ENCODE assay signal across 8 cellular contexts in genomic region chr4:122921971-122922876, GRCh38. TPM values are rescaled to one million over a fixed set of nuclear protein-coding genes. Genes with fewer than 3 reads are reported as not detected.
DNase-seq lines count a peak whose midpoint lies in the region; ATAC-seq and TF ChIP-seq lines count a peak whose summit lies in the region.

NUDT6 (minus strand) TSS chr4:122922597; CDS start chr4:122922572, 25 bp downstream.

- H3K4me3 Mint-ChIP-seq in CD4-positive, alpha-beta T cell = peak within 1 kb of the TSS; percentile 98

- no peak for TF ChIP-seq CTCF in CD4-positive, alpha-beta T cell (IDR thresholded peaks at IDR 0.05)

- H3K27ac Mint-ChIP-seq in CD4-positive, alpha-beta T cell = no peak within 1 kb of the TSS

- POLR2A ChIA-PET in CD4-positive, alpha-beta T cell (lab: Charles Lee) = interaction anchor here (0.6 to 2.9 kb wide), 5 partner anchors 8 to 190 kb away, joined by 3 to 19 read pairs (median 3); partner anchors contain the start of gene BBS12

- peaks cover 4% of the 10 kb centered on the region for H3K4me1 Mint-ChIP-seq in CD4-positive, alpha-beta T cell (ENCODE audit: low read depth)

- intact Hi-C loops in CD4-positive, alpha-beta T cell (cut with DNase I, micrococcal nuclease) = loop anchor here (2.0 to 10.0 kb wide), 6 partner anchors 187 to 1100 kb away; partner anchors contain the start of genes BBS12 (in 1 of the 2), CCNA2 (in 1 of the 2) and SPRY1 (in 1 of the 2)

- peak; percentile 43 for ATAC-seq in CD4-positive, alpha-beta T cell (ENCODE audit: poor library complexity)
- ATAC-seq in HG03342 (IDR thresholded peaks at IDR 0.05; ENCODE audit: unreplicated experiment) = peak; percentile 48

- H3K27me3 ChIP-seq in CD4-positive, alpha-beta T cell (ENCODE audit: control insufficient read depth, insufficient read depth, low read length) = no peaks in the 10 kb centered on the region

- CTCF ChIA-PET in CD4-positive, alpha-beta T cell (lab: Charles Lee) = interaction anchor here (1.0 to 1.3 kb wide), 3 partner anchors 8 to 205 kb away, joined by 3 to 9 read pairs (median 8); partner anchors contain the start of gene BBS12

- H3K36me3 Mint-ChIP-seq in CD4-positive, alpha-beta T cell (ENCODE audit: low read depth) = peaks cover 11% of the 10 kb centered on the region

- H3K27ac ChIP-seq in CD4-positive, alpha-beta T cell (ENCODE audit: low read depth, low read length) = peak within 1 kb of the TSS; percentile 57

- no peaks in the 10 kb centered on the region for H3K27me3 Mint-ChIP-seq in CD4-positive, alpha-beta T cell

- no peaks in the 10 kb centered on the region for H3K9me3 Mint-ChIP-seq in CD4-positive, alpha-beta T cell

- no peaks in the 10 kb centered on the region for H3K9me3 ChIP-seq in CD4-positive, alpha-beta T cell (ENCODE audit: control insufficient read depth, low read length)

- peak in 7 of 10 experiments; percentile 4 to 38 (median 19) for DNase-seq in CD4-positive, alpha-beta T cell
- DNase-seq in GM19238 (ENCODE audit: insufficient read length, low spot score) = peak; percentile 28
- DNase-seq in NCI-H82 (lab: John Stamatoyannopoulos, UW) = peak; percentile 69
- peak; percentile 0 for DNase-seq in activated CD8-positive, alpha-beta memory T cell treated with anti-CD3 and anti-CD28 coated beads, Interleukin-2, amount 50 U/mL, for 24 hours (ENCODE audit: extremely low read depth)
- peak; percentile 52 for DNase-seq in epidermal melanocyte (ENCODE audit: insufficient read length, low spot score)
- DNase-seq in midbrain (lab: John Stamatoyannopoulos, UW) = peak; percentile 82
- peak; percentile 4 for DNase-seq in stimulated activated CD8-positive, alpha-beta memory T cell treated with anti-CD3 and anti-CD28 coated beads, Interleukin-7, amount 100 ng/mL, for 24 hours (ENCODE audit: low read depth)

RNA-seq across cellular contexts. Expression of gene NUDT6, which starts in this region (rescaled TPM):
- total RNA-seq in CD4-positive, alpha-beta T cell = 1 to 10 TPM in 1 of 2 experiments, under 1 TPM in 1; 0.93 to 2.2 TPM

Comparison
In these comparisons a context has a peak if more than half of its experiments do, and no peak if none do; other contexts are left out.
1. Peak in every context shown above with its lines: DNase-seq, ATAC-seq and H3K27ac ChIP-seq.
2. DNase-seq: peak in every context shown above with its lines; median percentile 82 in midbrain; 69 in NCI-H82; 52 in epidermal melanocyte; 28 in GM19238; 19 in CD4-positive, alpha-beta T cell; 4 in stimulated activated CD8-positive, alpha-beta memory T cell treated with anti-CD3 and anti-CD28 coated beads, Interleukin-7, amount 100 ng/mL, for 24 hours; 0 in activated CD8-positive, alpha-beta memory T cell treated with anti-CD3 and anti-CD28 coated beads, Interleukin-2, amount 50 U/mL, for 24 hours.